20 cellular contexts compared by ENCODE assay signal in the genomic region with DNA sequence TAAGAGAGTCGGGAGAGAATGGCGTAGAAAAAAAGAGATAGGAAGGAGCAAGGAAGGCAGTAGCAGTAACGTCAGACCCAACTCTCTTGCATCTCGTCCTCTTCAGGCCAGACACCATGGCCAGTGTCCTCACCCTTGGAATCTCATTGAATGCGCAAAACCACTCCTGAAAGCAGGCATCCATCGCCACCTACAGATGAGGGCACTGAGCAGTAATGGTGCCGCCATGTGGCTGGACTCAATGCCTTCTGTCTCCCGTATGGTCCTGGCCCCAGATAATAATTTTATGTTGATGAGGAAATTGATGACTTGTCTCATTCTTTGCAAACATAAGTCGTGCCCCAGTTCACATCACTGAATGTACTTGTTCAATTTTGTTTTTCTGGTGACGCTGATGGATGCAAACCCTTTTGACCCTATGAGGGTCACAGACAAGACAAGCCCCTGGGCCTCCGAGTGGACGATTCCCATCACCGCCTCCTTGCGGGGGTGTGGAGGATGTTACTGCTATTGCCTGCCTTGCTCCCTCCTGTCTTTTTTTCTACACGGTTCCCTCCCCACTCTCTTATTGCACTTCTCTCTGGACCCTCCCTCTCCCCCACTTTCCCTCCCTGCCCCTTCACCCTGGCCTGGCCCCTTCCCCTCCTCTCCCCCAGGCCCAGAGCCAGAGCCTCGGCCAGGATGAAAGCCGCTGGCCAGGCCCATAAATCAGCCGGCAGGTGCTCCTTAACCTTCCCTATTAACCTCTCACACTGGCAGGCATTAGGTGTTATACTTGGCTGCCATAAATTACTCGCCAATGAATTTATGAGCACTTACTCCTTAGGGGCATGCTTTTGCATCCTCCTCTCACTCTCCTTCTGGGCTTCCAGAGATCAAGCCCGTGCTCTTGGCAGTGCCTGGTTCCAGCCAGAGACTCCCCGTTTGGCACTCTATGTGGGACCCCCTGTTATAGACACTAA. TPM values are rescaled to one million over a fixed set of nuclear protein-coding genes. Genes with fewer than 3 reads are reported as not detected.
A peak's percentile ranks its signal among the peaks of the same experiment; 100 is the strongest.
DNase-seq lines count a peak whose midpoint lies in the region; ATAC-seq and TF ChIP-seq lines count a peak whose summit lies in the region.
"Had no signal": no experiment of that assay in that cellular context is flagged by ENCODE, and none has a peak within 500 bp of the region (broad histone marks: within the 10 kb centered on the region; RNA-seq: fewer than 3 reads in every experiment).

No MANE protein-coding gene starts in this region.

- H3K27ac ChIP-seq in 22Rv1, result no peak overlapping the region
- H3K27ac ChIP-seq in foreskin keratinocyte, result no peak overlapping the region
- H3K27ac ChIP-seq in caudate nucleus (ENCODE audit: low read depth, low read length), result no peak overlapping the region
- H3K27ac ChIP-seq: BLaER1 treated with 17β-estradiol and CSF1 and Interleukin-3, amounts not matched to agents 10 nM and 100 nM; esophagus squamous epithelium; HL-60; prostate gland had no signal

- no peak for ATAC-seq in HG02588 (IDR thresholded peaks at IDR 0.05; ENCODE audit: unreplicated experiment)
- no peak for ATAC-seq in GM21381 (IDR thresholded peaks at IDR 0.05; ENCODE audit: unreplicated experiment)
- ATAC-seq in foreskin keratinocyte, result no peak
- ATAC-seq: left colon had no signal

- TF ChIP-seq CTCF in 22Rv1 (IDR thresholded peaks at IDR 0.05), result peak; percentile 30
- no peak for TF ChIP-seq CTCF in foreskin keratinocyte (conservative IDR thresholded peaks at IDR 0.05)

- peaks cover 98% of the 10 kb centered on the region for H3K27me3 ChIP-seq in foreskin keratinocyte

- DNase-seq in DMS79 (lab: John Stamatoyannopoulos, UW) (peak; percentile 21), NCI-H69 (lab: John Stamatoyannopoulos, UW) (peak; percentile 79), dermis blood vessel endothelial cell (peak; percentile 19), foreskin keratinocyte (no peak), caudate nucleus (lab: John Stamatoyannopoulos, UW) (no peak)
- DNase-seq: activated CD4-positive, alpha-beta T cell treated with anti-CD3 and anti-CD28 coated beads, Interleukin-2, amount 50 U/mL, for 4 hours; activated T-cell treated with anti-CD3 and anti-CD28 coated beads, Interleukin-2, amount 50 U/mL, for 48 hours; esophagus squamous epithelium; hypothalamus; left colon; NCI-H2171 treated with DMSO at 0.1 percent for 48 hours; stimulated activated CD4-positive, alpha-beta T cell treated with anti-CD3 and anti-CD28 coated beads, Interleukin-15, amount 100 ng/mL, for 24 hours; T-helper 9 cell had no signal

- no peaks in the 10 kb centered on the region for H3K4me1 ChIP-seq in foreskin keratinocyte
- H3K4me1 ChIP-seq: esophagus squamous epithelium, prostate gland had no signal

RNA-seq across cellular contexts. Expression of gene ALX4, which starts 18.1 kb away (rescaled TPM):
- not detected in 2 replicates for total RNA-seq in dermis blood vessel endothelial cell
- not detected in 2 replicates for total RNA-seq in foreskin keratinocyte
- polyA plus RNA-seq in foreskin keratinocyte, result not detected in 2 replicates
- total RNA-seq: esophagus squamous epithelium, left colon, LHCN-M2 had no signal

Comparison
In these comparisons a context has a peak if more than half of its experiments do, and no peak if none do; other contexts are left out.
1. DNase-seq: peak in DMS79 (single experiment), NCI-H69 (single experiment) and dermis blood vessel endothelial cell (single experiment); none in foreskin keratinocyte (0 of 2) and caudate nucleus (0 of 61).